8 cellular contexts compared by ENCODE assay signal in genomic region chr16:83813818-83814653, GRCh38. TPM values are rescaled to one million over a fixed set of nuclear protein-coding genes. Genes with fewer than 3 reads are reported as not detected.
DNase-seq lines count a peak whose midpoint lies in the region; ATAC-seq and TF ChIP-seq lines count a peak whose summit lies in the region.

No MANE protein-coding gene starts in this region.

- H3K27me3 ChIP-seq in DND-41 (ENCODE audit: insufficient read depth, low read length, poor library complexity) (no peaks in the 10 kb centered on the region), SJSA1 (replicated peaks) (no peaks in the 10 kb centered on the region), iPS-18a (ENCODE audit: control insufficient read depth, insufficient read depth, low read length) (no peaks in the 10 kb centered on the region), tibial nerve (no peaks in the 10 kb centered on the region)

- H3K9ac ChIP-seq in DND-41 (ENCODE audit: low read depth, low read length) (no peak overlapping the region), iPS-18a (ENCODE audit: low read length) (peak overlapping the region; percentile 10)

- no peak overlapping the region for H3K4me2 ChIP-seq in DND-41 (ENCODE audit: insufficient read depth, low read length)

- H3K4me1 ChIP-seq in DND-41 (ENCODE audit: insufficient read depth, low read length) (peaks cover 18% of the 10 kb centered on the region), SJSA1 (replicated peaks) (peaks cover 22% of the 10 kb centered on the region), iPS-18a (ENCODE audit: control insufficient read depth, low read depth, low read length) (peaks cover 17% of the 10 kb centered on the region), tibial nerve (peaks cover 0 to 47% (median 7%) of the 10 kb centered on the region in 4 donors)

- peaks cover 16% of the 10 kb centered on the region for H3K79me2 ChIP-seq in DND-41 (ENCODE audit: insufficient read depth, low read length)

- H3K27ac ChIP-seq in DND-41 (ENCODE audit: low read length) (no peak overlapping the region), SJSA1 (peak overlapping the region; percentile 57), iPS-18a (ENCODE audit: low read length) (peak overlapping the region; percentile 36), tibial nerve (peak overlapping the region in 3 of 4 donors; percentile 0 to 78 (median 73))

- H3K36me3 ChIP-seq in DND-41 (ENCODE audit: insufficient read depth, low read length): peaks cover 38% of the 10 kb centered on the region
- H3K36me3 ChIP-seq in SJSA1: peaks cover 37% of the 10 kb centered on the region
- H3K36me3 ChIP-seq in iPS-18a (ENCODE audit: control insufficient read depth, low read depth, low read length): peaks cover 25% of the 10 kb centered on the region
- H3K36me3 ChIP-seq in tibial nerve: peaks cover 0 to 20% (median 0%) of the 10 kb centered on the region in 3 donors

- peak; percentile 35; the same call in 1 of the 3 replicates for ATAC-seq in DND-41 (ENCODE audit: insufficient read depth, low read depth)
- peak; percentile 58 for ATAC-seq in HG03432 (IDR thresholded peaks at IDR 0.05; ENCODE audit: unreplicated experiment)
- no peak for ATAC-seq in GM18870 (IDR thresholded peaks at IDR 0.05; ENCODE audit: unreplicated experiment)

- H2AFZ ChIP-seq in DND-41 (ENCODE audit: low read depth, low read length): no peak overlapping the region

- H4K20me1 ChIP-seq in DND-41 (ENCODE audit: insufficient read depth, low read length): peaks cover 15% of the 10 kb centered on the region

- peak in 1 of 2 donors; percentile 34 for TF ChIP-seq EP300 in tibial nerve (IDR thresholded peaks at IDR 0.05)

- H3K4me3 ChIP-seq in DND-41 (ENCODE audit: low read depth in 1 of 2, low read length in 2 of 2) (no peak overlapping the region), SJSA1 (no peak overlapping the region), iPS-18a (ENCODE audit: low read length) (no peak overlapping the region), tibial nerve (no peak overlapping the region)

- H3K9me3 ChIP-seq in DND-41 (ENCODE audit: insufficient read depth, low read length, severe bottlenecking): no peaks in the 10 kb centered on the region
- no peaks in the 10 kb centered on the region for H3K9me3 ChIP-seq in SJSA1 (replicated peaks)
- H3K9me3 ChIP-seq in iPS-18a (ENCODE audit: control insufficient read depth, low read depth, low read length): no peaks in the 10 kb centered on the region
- H3K9me3 ChIP-seq in tibial nerve: no peaks in the 10 kb centered on the region

- 17 to 32% methylated on average over 12 to 13 of the region's 13 CpGs for WGBS in tibial nerve, 2 donors

- DNase-seq in DND-41 (no peak), SJSA1 (ENCODE audit: low read depth in 1 of 2, low spot score in 2 of 2) (peak; percentile 61 to 76), tibial nerve (ENCODE audit: low spot score in 2 of 2) (peak; percentile 31 to 36), LoVo (ENCODE audit: low spot score) (no peak)
- no peak for DNase-seq in activated effector memory CD4-positive, alpha-beta T cell treated with Interleukin-2 at 50 U/mL for 16 hours

- no peak for TF ChIP-seq POLR2A in tibial nerve (IDR thresholded peaks at IDR 0.05)

- TF ChIP-seq CTCF in DND-41 (IDR thresholded peaks at IDR 0.05; ENCODE audit: borderline replicate concordance, extremely low read depth, low read length, poor library complexity, severe bottlenecking) (no peak), tibial nerve (IDR thresholded peaks at IDR 0.05) (no peak)

RNA-seq across cellular contexts. Expression of gene HSBP1, which starts 6.3 kb away (rescaled TPM):
- 53.5 and 54.3 TPM in 2 replicates for total RNA-seq in SJSA1 (2014; rRNA removed; shearing (Covaris generic))
- total RNA-seq in tibial nerve: 10 to 100 TPM in 1 of 4 donors, 1 to 10 TPM in 3; 7.3 to 12.6 (median 8.5) TPM

Comparison
In these comparisons a context has a peak if more than half of its experiments do, and no peak if none do; other contexts are left out.
1. DNase-seq: peak in SJSA1 (2 of 2) and tibial nerve (2 of 2); none in DND-41 (single experiment), activated effector memory CD4-positive, alpha-beta T cell treated with Interleukin-2 at 50 U/mL for 16 hours (single experiment) and LoVo (single experiment).